Comparison of ENCODE assay signal across 35 cellular contexts in the genomic region with DNA sequence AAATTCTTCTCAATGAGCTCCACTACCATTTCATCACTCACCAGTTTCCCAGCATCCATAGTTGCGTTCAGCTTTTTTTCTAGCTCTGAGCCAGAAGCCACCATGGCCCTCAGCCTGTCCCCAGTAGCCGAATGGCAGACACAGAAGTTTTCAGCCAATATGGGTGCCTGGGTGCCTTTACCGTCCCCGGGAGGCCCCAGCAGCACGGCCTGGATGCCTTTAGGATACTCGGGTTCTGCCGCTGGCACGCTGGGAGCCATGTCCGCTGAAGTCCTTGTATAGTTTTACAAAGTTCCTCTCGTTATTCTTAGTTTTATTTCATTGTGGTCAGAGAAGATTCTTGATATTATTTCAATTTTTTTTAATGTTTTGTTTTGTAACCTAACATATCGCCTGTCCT.
"Had no signal": no experiment of that assay in that cellular context is flagged by ENCODE, and none has a peak within 500 bp of the region (broad histone marks: within the 10 kb centered on the region; RNA-seq: fewer than 3 reads in every experiment).

No MANE protein-coding gene starts in this region.

- H3K36me3 ChIP-seq: MG63 had no signal

- H3K4me3 ChIP-seq: MG63 had no signal

- H3K27me3 ChIP-seq: MG63 had no signal

- DNase-seq: Karpas-422, Kasumi-1, MG63, MM.1S, MV-4-11, NCI-H1048, NCI-H1092, NCI-H1092 treated with DMSO at 0.1 percent for 48 hours, NCI-H1105, NCI-H1105 treated with DMSO at 0.1 percent for 48 hours, NCI-H1417, NCI-H1417 treated with DMSO at 0.1 percent for 48 hours, NCI-H1436, NCI-H1436 treated with DMSO at 0.1 percent for 48 hours, NCI-H146, NCI-H1694, NCI-H1694 treated with DMSO at 0.1 percent for 48 hours, NCI-H187, NCI-H187 treated with DMSO at 0.1 percent for 48 hours, NCI-H1930, NCI-H2029, NCI-H2029 treated with DMSO at 0.1 percent for 48 hours, NCI-H2081, NCI-H2081 treated with DMSO at 0.1 percent for 48 hours, NCI-H2107, NCI-H2171, NCI-H2171 treated with DMSO at 0.1 percent for 48 hours, NCI-H2227 treated with DMSO at 0.1 percent for 48 hours, NCI-H226, NCI-H345, NCI-H446, NCI-H446 treated with DMSO at 0.1 percent for 48 hours, NCI-H510A, NCI-H510A treated with DMSO at 0.1 percent for 48 hours, NCI-H524 had no signal
